14 cellular contexts compared by ENCODE assay signal in the genomic region with DNA sequence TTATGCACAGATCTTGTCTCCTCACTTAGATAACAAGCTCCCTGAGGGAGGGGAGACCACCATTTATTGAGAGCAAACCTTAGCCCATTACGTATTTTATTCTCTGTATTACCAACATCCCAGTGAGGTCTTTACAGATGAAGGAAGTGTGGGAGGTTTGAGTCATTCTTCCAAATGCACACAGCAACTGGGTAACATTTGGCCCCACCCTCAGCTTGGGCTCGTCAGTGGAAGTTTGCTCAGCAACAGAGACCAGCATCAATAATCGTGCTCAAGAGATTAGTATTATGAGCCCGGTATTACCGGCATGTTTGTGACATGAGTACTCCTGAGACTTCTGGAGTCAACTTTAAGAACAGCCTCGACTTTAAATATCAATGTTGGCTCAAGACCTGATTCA.
DNase-seq lines count a peak whose midpoint lies in the region; ATAC-seq and TF ChIP-seq lines count a peak whose summit lies in the region.
"Had no signal": no experiment of that assay in that cellular context is flagged by ENCODE, and none has a peak within 500 bp of the region (broad histone marks: within the 10 kb centered on the region; RNA-seq: fewer than 3 reads in every experiment).

No MANE protein-coding gene starts in this region.

- H3K4me3 ChIP-seq in RWPE2 (ENCODE audit: severe bottlenecking) (no peak overlapping the region), fibroblast of lung (replicated peaks in 1 of 4; ENCODE audit: control extremely low read depth in 1 of 4, insufficient read depth in 1 of 4, low read depth in 3 of 4, low read length in 4 of 4) (no peak overlapping the region)
- H3K4me3 ChIP-seq: HAP-1 had no signal

- TF ChIP-seq CTCF in Calu3 (IDR thresholded peaks at IDR 0.05; ENCODE audit: unreplicated experiment) (no peak), RWPE2 (IDR thresholded peaks at IDR 0.05; ENCODE audit: poor library complexity, severe bottlenecking) (no peak), fibroblast of lung (conservative IDR thresholded peaks at IDR 0.05 in 1 of 2, IDR thresholded peaks at IDR 0.05 in 1 of 2; ENCODE audit: low read depth in 1 of 2, low read length in 2 of 2) (no peak)

- BruUV-seq in Calu3 (replicated peaks; lab: Mats Ljungman, UMichigan) = no TSS peak

- H3K4me2 ChIP-seq in fibroblast of lung (ENCODE audit: extremely low read depth, insufficient read depth, low read length) = no peak overlapping the region

- CTCF ChIA-PET in Calu3 (lab: Charles Lee) = no interaction called here

- peaks cover 18% of the 10 kb centered on the region for H3K9me3 Mint-ChIP-seq in Calu3 (ENCODE audit: low read depth, unreplicated experiment)

- no peaks in the 10 kb centered on the region for H4K20me1 ChIP-seq in fibroblast of lung (ENCODE audit: control insufficient read depth, extremely low read depth, insufficient read depth, low read length)

- DNase-seq in Calu3 (peak; percentile 33), RWPE2 (ENCODE audit: low spot score) (no peak), fibroblast of lung (ENCODE audit: low read depth in 2 of 2) (peak; percentile 80 to 96), non-pigmented ciliary epithelial cell (ENCODE audit: low read depth) (peak; percentile 85), NCI-H446 (lab: John Stamatoyannopoulos, UW) (no peak), Kasumi-1 (lab: John Stamatoyannopoulos, UW) (no peak), KG1 (lab: John Stamatoyannopoulos, UW) (no peak)
- DNase-seq: anterior cingulate cortex; CD4-positive, CD25-positive, alpha-beta regulatory T cell; retina; stimulated activated naive CD8-positive, alpha-beta T cell treated with anti-CD3 and anti-CD28 coated beads, Interleukin-15, amount 100 ng/mL, for 72 hours had no signal

- ATAC-seq in RWPE2 (ENCODE audit: low read depth) = peak; percentile 72
- ATAC-seq in GM21381 (IDR thresholded peaks at IDR 0.05; ENCODE audit: unreplicated experiment) = no peak
- ATAC-seq: activated CD4-positive, CD25-positive, alpha-beta regulatory T cell treated with anti-CD3 and anti-CD28 coated beads, Interleukin-2, amount 50 U/mL, for 24 hours; stimulated activated naive CD8-positive, alpha-beta T cell treated with anti-CD3 and anti-CD28 coated beads, Interleukin-15, amount 100 ng/mL, for 72 hours had no signal

- H3K36me3 ChIP-seq in RWPE2 (ENCODE audit: low read depth) = no peaks in the 10 kb centered on the region
- H3K36me3 ChIP-seq in fibroblast of lung (ENCODE audit: control insufficient read depth, insufficient read depth, low read length) = no peaks in the 10 kb centered on the region
- H3K36me3 ChIP-seq: HAP-1 had no signal

- H3K4me1 ChIP-seq in RWPE2 (ENCODE audit: insufficient read depth, poor library complexity, severe bottlenecking) (peaks cover 33% of the 10 kb centered on the region), fibroblast of lung (ENCODE audit: control insufficient read depth, extremely low read depth, insufficient read depth, low read length) (peaks cover 18% of the 10 kb centered on the region)
- H3K4me1 ChIP-seq: HAP-1 had no signal

- H3K4me1 Mint-ChIP-seq in Calu3 (ENCODE audit: low read depth, unreplicated experiment) = peaks cover 46% of the 10 kb centered on the region
- H3K4me1 Mint-ChIP-seq: stimulated activated naive CD8-positive, alpha-beta T cell treated with anti-CD3 and anti-CD28 coated beads, Interleukin-15, amount 100 ng/mL, for 72 hours had no signal

- H3K9me3 ChIP-seq in RWPE2 (ENCODE audit: severe bottlenecking) = no peaks in the 10 kb centered on the region
- H3K9me3 ChIP-seq in fibroblast of lung (ENCODE audit: control insufficient read depth, insufficient read depth, low read depth, low read length) = no peaks in the 10 kb centered on the region
- H3K9me3 ChIP-seq: HAP-1 had no signal

- H3K27me3 Mint-ChIP-seq in Calu3 (ENCODE audit: unreplicated experiment) = no peaks in the 10 kb centered on the region
- H3K27me3 Mint-ChIP-seq: CD4-positive, CD25-positive, alpha-beta regulatory T cell; stimulated activated naive CD8-positive, alpha-beta T cell treated with anti-CD3 and anti-CD28 coated beads, Interleukin-15, amount 100 ng/mL, for 72 hours had no signal

- H3K4me3 Mint-ChIP-seq in Calu3 (ENCODE audit: low read depth, unreplicated experiment) = no peak overlapping the region
- H3K4me3 Mint-ChIP-seq: CD4-positive, CD25-positive, alpha-beta regulatory T cell; stimulated activated naive CD8-positive, alpha-beta T cell treated with anti-CD3 and anti-CD28 coated beads, Interleukin-15, amount 100 ng/mL, for 72 hours had no signal

- H2AFZ ChIP-seq in fibroblast of lung (ENCODE audit: low read length) = no peak overlapping the region

- H3K27ac ChIP-seq in RWPE2 (ENCODE audit: poor library complexity, severe bottlenecking) (peak overlapping the region; percentile 16), fibroblast of lung (ENCODE audit: insufficient read depth, low read length) (no peak overlapping the region)

- no peak overlapping the region for H3K9ac ChIP-seq in fibroblast of lung (ENCODE audit: insufficient read depth, low read length)

- H3K27me3 ChIP-seq in RWPE2 (ENCODE audit: insufficient read depth, poor library complexity, severe bottlenecking) (no peaks in the 10 kb centered on the region), fibroblast of lung (ENCODE audit: control insufficient read depth, insufficient read depth, low read length) (no peaks in the 10 kb centered on the region)

- no peaks in the 10 kb centered on the region for H3K36me3 Mint-ChIP-seq in Calu3 (ENCODE audit: insufficient read depth, unreplicated experiment)
- H3K36me3 Mint-ChIP-seq: CD4-positive, CD25-positive, alpha-beta regulatory T cell had no signal

- no peak overlapping the region for H3K27ac Mint-ChIP-seq in Calu3 (ENCODE audit: unreplicated experiment)
- H3K27ac Mint-ChIP-seq: CD4-positive, CD25-positive, alpha-beta regulatory T cell; stimulated activated naive CD8-positive, alpha-beta T cell treated with anti-CD3 and anti-CD28 coated beads, Interleukin-15, amount 100 ng/mL, for 72 hours had no signal

- H3K79me2 ChIP-seq in fibroblast of lung (ENCODE audit: control insufficient read depth, insufficient read depth, low read length) = no peaks in the 10 kb centered on the region

- intact Hi-C loops in Calu3 (cut with micrococcal nuclease; ENCODE audit: unreplicated experiment) = no loop called here

Comparison
In these comparisons a context has a peak if more than half of its experiments do, and no peak if none do; other contexts are left out.
1. DNase-seq: peak in Calu3 (single experiment), fibroblast of lung (2 of 2) and non-pigmented ciliary epithelial cell (single experiment); none in RWPE2 (single experiment), NCI-H446 (0 of 2), Kasumi-1 (0 of 2) and KG1 (single experiment).